ENCODE assay signal across 12 cellular contexts in genomic region chr12:110247340-110248095, GRCh38. TPM values are rescaled to one million over a fixed set of nuclear protein-coding genes. Genes with fewer than 3 reads are reported as not detected.
DNase-seq lines count a peak whose midpoint lies in the region; ATAC-seq, FAIRE-seq and TF ChIP-seq lines count a peak whose summit lies in the region.
"Had no signal": no experiment of that assay in that cellular context is flagged by ENCODE, and none has a peak within 500 bp of the region (broad histone marks: within the 10 kb centered on the region; RNA-seq: fewer than 3 reads in every experiment).

No MANE protein-coding gene starts in this region.

- no peak for TF ChIP-seq CTCF in right lobe of liver (IDR thresholded peaks at IDR 0.05)

- no peaks in the 10 kb centered on the region for H3K36me3 ChIP-seq in HUES48 (ENCODE audit: control insufficient read depth, insufficient read depth, low read length)
- H3K36me3 ChIP-seq in right lobe of liver, result no peaks in the 10 kb centered on the region
- H3K36me3 ChIP-seq: brain microvascular endothelial cell had no signal

- H3K27me3 ChIP-seq in HUES48 (ENCODE audit: control insufficient read depth, insufficient read depth, low read length) (no peaks in the 10 kb centered on the region), right lobe of liver (no peaks in the 10 kb centered on the region)
- H3K27me3 ChIP-seq: brain microvascular endothelial cell had no signal

- H3K27ac ChIP-seq in HUES48 (ENCODE audit: low read depth, low read length), result peak overlapping the region; percentile 42
- H3K27ac ChIP-seq in cingulate gyrus (ENCODE audit: low read depth, low read length), result peak overlapping the region; percentile 65
- H3K27ac ChIP-seq in right lobe of liver, result peak overlapping the region; percentile 49 to 93 (median 92)
- H3K27ac ChIP-seq in temporal lobe (ENCODE audit: low read depth, low read length), result peak overlapping the region; percentile 30
- H3K27ac ChIP-seq: brain microvascular endothelial cell had no signal

- no peak overlapping the region for H3K9ac ChIP-seq in HUES48 (ENCODE audit: low read depth, low read length)

- no peak for FAIRE-seq in H54 (lab: Jason Lieb, UNC)

- H3K9me3 ChIP-seq in HUES48 (ENCODE audit: control insufficient read depth, insufficient read depth, low read length) (no peaks in the 10 kb centered on the region), right lobe of liver (no peaks in the 10 kb centered on the region)

- H3K4me3 ChIP-seq in HUES48 (ENCODE audit: low read depth, low read length) (no peak overlapping the region), right lobe of liver (peak overlapping the region in 2 of 3 donors; percentile 7 to 24)

- H3K4me1 ChIP-seq in HUES48 (ENCODE audit: control insufficient read depth, insufficient read depth, low read length) (peaks cover 17% of the 10 kb centered on the region), right lobe of liver (peaks cover 0 to 52% (median 29%) of the 10 kb centered on the region in 4 donors)

- ATAC-seq in right lobe of liver (peak; percentile 77 to 88 (median 84)), GM19455 (IDR thresholded peaks at IDR 0.05; ENCODE audit: unreplicated experiment) (no peak)
- ATAC-seq: activated CD8-positive, alpha-beta T cell treated with anti-CD3 and anti-CD28 coated beads for 36 hours had no signal

- 34% methylated on average over 8 of the region's 14 CpGs for WGBS in right lobe of liver (ENCODE audit: insufficient coverage, low coverage, low lambda C conversion rate, missing lambda C conversion rate)

- TF ChIP-seq POLR2A in right lobe of liver (IDR thresholded peaks at IDR 0.05) (peak; percentile 50), H54 (IDR thresholded peaks at IDR 0.05; ENCODE audit: low read depth, low read length) (no peak)

- intact Hi-C loops in right lobe of liver (cut with DNase I), result no loop called here

- peak; percentile 86 to 96 (median 96) for DNase-seq in right lobe of liver
- DNase-seq in SKM-1 treated with dmso at 0.1 percent for 144 hours (lab: John Stamatoyannopoulos, UW; ENCODE audit: unreplicated experiment), result no peak
- DNase-seq in H54 (ENCODE audit: insufficient read length, low spot score), result no peak
- DNase-seq in stimulated activated CD4-positive, alpha-beta T cell treated with anti-CD3 and anti-CD28 coated beads, Interleukin-4, amount 100 ng/mL, for 24 hours, result no peak
- DNase-seq: activated CD8-positive, alpha-beta T cell treated with anti-CD3 and anti-CD28 coated beads for 36 hours; brain microvascular endothelial cell; DMS 273 treated with DMSO at 0.1 percent for 48 hours; SHP77 treated with DMSO at 0.1 percent for 48 hours had no signal

RNA-seq across cellular contexts. Expression of gene ATP2A2, which starts 33.5 kb away (rescaled TPM):
- total RNA-seq in right lobe of liver (100 to 1,000 TPM in 4 of 6 experiments, 10 to 100 TPM in 2; 95.6 to 155 (median 113) TPM), temporal lobe (169 TPM)

Comparison
In these comparisons a context has a peak if more than half of its experiments do, and no peak if none do; other contexts are left out.
1. H3K27ac ChIP-seq: peak in every context shown above with its lines; median percentile 92 in right lobe of liver; 65 in cingulate gyrus; 42 in HUES48; 30 in temporal lobe.
2. DNase-seq: peak in right lobe of liver (3 of 3); none in SKM-1 treated with dmso at 0.1 percent for 144 hours (single experiment), H54 (single experiment) and stimulated activated CD4-positive, alpha-beta T cell treated with anti-CD3 and anti-CD28 coated beads, Interleukin-4, amount 100 ng/mL, for 24 hours (single experiment).